ENCODE assay signal across 1 cellular context in genomic region chr16:27224271-27224737, GRCh38.
TF ChIP-seq lines count a peak whose summit lies in the region.

No MANE protein-coding gene starts in this region.

TF ChIP-seq in K562, 482 proteins besides CTCF, POLR2A, EP300 and RAD21:
- TF ChIP-seq MGA (IDR thresholded peaks at IDR 0.05) (no peak), XRCC3 (IDR thresholded peaks at IDR 0.05) (no peak), BRCA1 (IDR thresholded peaks at IDR 0.05) (no peak), BRCA1 (CRISPR knock-in tag; IDR thresholded peaks at IDR 0.05) (no peak), POLR2G (IDR thresholded peaks at IDR 0.05; ENCODE audit: low read depth, low read length) (peak; percentile 62), PHB2 (IDR thresholded peaks at IDR 0.05; ENCODE audit: low read depth) (no peak)
